Comparison of ENCODE assay signal across 8 cellular contexts in genomic region chr14:73754911-73755360, GRCh38. TPM values are rescaled to one million over a fixed set of nuclear protein-coding genes. Genes with fewer than 3 reads are reported as not detected.
DNase-seq lines count a peak whose midpoint lies in the region; ATAC-seq and TF ChIP-seq lines count a peak whose summit lies in the region.

No MANE protein-coding gene starts in this region.

- H3K4me3 ChIP-seq in HEK293 (ENCODE audit: low read depth, low read length) = no peak overlapping the region
- no peak overlapping the region for H3K4me3 ChIP-seq in hepatocyte

- WGBS in hepatocyte (ENCODE audit: low lambda C conversion rate, missing lambda C conversion rate) = 32% methylated on average over 8 of the region's 8 CpGs

- no peaks in the 10 kb centered on the region for H3K9me3 Mint-ChIP-seq in activated naive CD8-positive, alpha-beta T cell treated with anti-CD3 and anti-CD28 coated beads for 36 hours
- no peaks in the 10 kb centered on the region for H3K9me3 Mint-ChIP-seq in stimulated activated effector memory CD8-positive, alpha-beta T cell treated with anti-CD3 and anti-CD28 coated beads, Interleukin-12 subunit alpha, Interleukin-12 subunit beta, amount 100 ng/mL, for 72 hours

- peaks cover 93% of the 10 kb centered on the region for H4K20me1 ChIP-seq in hepatocyte (ENCODE audit: insufficient read depth, poor library complexity, severe bottlenecking)

- TF ChIP-seq CTCF in HEK293 (tag by site-specific recombination; IDR thresholded peaks at IDR 0.05) (no peak), hepatocyte (IDR thresholded peaks at IDR 0.05; ENCODE audit: poor library complexity) (no peak)

- H3K79me2 ChIP-seq in hepatocyte = peaks cover 92% of the 10 kb centered on the region

- no peaks in the 10 kb centered on the region for H3K9me3 ChIP-seq in HEK293 (ENCODE audit: control insufficient read depth, insufficient read depth, low read depth, low read length)
- H3K9me3 ChIP-seq in hepatocyte (ENCODE audit: low read depth) = no peaks in the 10 kb centered on the region

- H3K36me3 ChIP-seq in HEK293 (ENCODE audit: control insufficient read depth in 2 of 2, insufficient read depth in 1 of 2, low read length in 2 of 2) (peaks cover 0 to 3% of the 10 kb centered on the region in 2 experiments; a peak in 1 of 3 replicates), hepatocyte (replicated peaks; ENCODE audit: insufficient read depth, low read depth) (no peaks in the 10 kb centered on the region)

- no peak for DNase-seq in activated naive CD8-positive, alpha-beta T cell treated with anti-CD3 and anti-CD28 coated beads for 36 hours
- DNase-seq in hepatocyte (ENCODE audit: low spot score) = peak; percentile 65
- no peak for DNase-seq in stimulated activated effector memory CD8-positive, alpha-beta T cell treated with anti-CD3 and anti-CD28 coated beads, Interleukin-12 subunit alpha, Interleukin-12 subunit beta, amount 100 ng/mL, for 72 hours (ENCODE audit: low spot score in 2 of 2)
- DNase-seq in SIG-M5 treated with dmso at 0.1 percent for 504 hours (lab: John Stamatoyannopoulos, UW; ENCODE audit: unreplicated experiment) = no peak

- H3K9me2 ChIP-seq in hepatocyte (replicated peaks; ENCODE audit: insufficient read depth) = no peaks in the 10 kb centered on the region

- peaks cover 18% of the 10 kb centered on the region for H3K4me1 ChIP-seq in HEK293 (ENCODE audit: control insufficient read depth, insufficient read depth, low read length)
- peaks cover 68% of the 10 kb centered on the region for H3K4me1 ChIP-seq in hepatocyte (ENCODE audit: insufficient read depth)

- POLR2A ChIA-PET in HEK293 (lab: Yijun Ruan, JAX) = no interaction called here

- ATAC-seq in stimulated activated effector memory CD8-positive, alpha-beta T cell treated with anti-CD3 and anti-CD28 coated beads, Interleukin-12 subunit alpha, Interleukin-12 subunit beta, amount 100 ng/mL, for 72 hours = no peak
- no peak for ATAC-seq in HG03521 (IDR thresholded peaks at IDR 0.05; ENCODE audit: unreplicated experiment)
- no peak for ATAC-seq in GM18505 (IDR thresholded peaks at IDR 0.05; ENCODE audit: unreplicated experiment)
- ATAC-seq in HG03442 (IDR thresholded peaks at IDR 0.05; ENCODE audit: unreplicated experiment) = no peak

- peak overlapping the region; percentile 14; the same call in 1 of the 2 replicates for H3K27ac ChIP-seq in HEK293 (ENCODE audit: extremely low read depth, low read depth, low read length)
- peak overlapping the region; percentile 89 for H3K27ac ChIP-seq in hepatocyte

- no peaks in the 10 kb centered on the region for H3K27me3 Mint-ChIP-seq in activated naive CD8-positive, alpha-beta T cell treated with anti-CD3 and anti-CD28 coated beads for 36 hours

- peaks cover 47% of the 10 kb centered on the region for H3K36me3 Mint-ChIP-seq in activated naive CD8-positive, alpha-beta T cell treated with anti-CD3 and anti-CD28 coated beads for 36 hours
- peaks cover 72% of the 10 kb centered on the region for H3K36me3 Mint-ChIP-seq in stimulated activated effector memory CD8-positive, alpha-beta T cell treated with anti-CD3 and anti-CD28 coated beads, Interleukin-12 subunit alpha, Interleukin-12 subunit beta, amount 100 ng/mL, for 72 hours

- TF ChIP-seq POLR2A in GM18505 (IDR thresholded peaks at IDR 0.05; ENCODE audit: borderline replicate concordance, extremely low read depth, insufficient read depth, insufficient read length) = no peak

- peak overlapping the region; percentile 71 for H3K4me2 ChIP-seq in hepatocyte

- H2AFZ ChIP-seq in hepatocyte = no peak overlapping the region

- peak overlapping the region; percentile 97 for H3K27ac Mint-ChIP-seq in activated naive CD8-positive, alpha-beta T cell treated with anti-CD3 and anti-CD28 coated beads for 36 hours
- peak overlapping the region; percentile 91 for H3K27ac Mint-ChIP-seq in stimulated activated effector memory CD8-positive, alpha-beta T cell treated with anti-CD3 and anti-CD28 coated beads, Interleukin-12 subunit alpha, Interleukin-12 subunit beta, amount 100 ng/mL, for 72 hours

- peaks cover 81% of the 10 kb centered on the region for H3K4me1 Mint-ChIP-seq in activated naive CD8-positive, alpha-beta T cell treated with anti-CD3 and anti-CD28 coated beads for 36 hours
- H3K4me1 Mint-ChIP-seq in stimulated activated effector memory CD8-positive, alpha-beta T cell treated with anti-CD3 and anti-CD28 coated beads, Interleukin-12 subunit alpha, Interleukin-12 subunit beta, amount 100 ng/mL, for 72 hours = peaks cover 88% of the 10 kb centered on the region

- CTCF ChIA-PET in HEK293 (lab: Yijun Ruan, JAX) = interaction anchor here (0.8 to 1.7 kb wide), 3 partner anchors 9 to 26 kb away, joined by 3 to 11 read pairs (median 3); no protein-coding TSS in a partner anchor

- no peaks in the 10 kb centered on the region for H3K27me3 ChIP-seq in hepatocyte

- H3K4me3 Mint-ChIP-seq in activated naive CD8-positive, alpha-beta T cell treated with anti-CD3 and anti-CD28 coated beads for 36 hours = peak overlapping the region; percentile 93
- H3K4me3 Mint-ChIP-seq in stimulated activated effector memory CD8-positive, alpha-beta T cell treated with anti-CD3 and anti-CD28 coated beads, Interleukin-12 subunit alpha, Interleukin-12 subunit beta, amount 100 ng/mL, for 72 hours = peak overlapping the region; percentile 83

TF ChIP-seq in HEK293, 187 proteins besides CTCF, POLR2A, EP300 and RAD21:
- peak; percentile 59; the same call in 1 of the 2 replicates for TF ChIP-seq PRDM1 (tag by site-specific recombination; IDR thresholded peaks at IDR 0.05)
- no peak for TF ChIP-seq ZNF571 (tag by site-specific recombination; IDR thresholded peaks at IDR 0.05)
- TF ChIP-seq ZNF341 (tag by site-specific recombination; IDR thresholded peaks at IDR 0.05; ENCODE audit: low read depth) = peak; percentile 55

RNA-seq across cellular contexts. Expression of gene PNMA1, which starts 40.8 kb away (rescaled TPM):
- 10 to 100 TPM; 26.6 to 28.3 TPM for total RNA-seq in activated naive CD8-positive, alpha-beta T cell treated with anti-CD3 and anti-CD28 coated beads for 36 hours
- total RNA-seq in hepatocyte = 23.0 and 27.3 TPM in 2 replicates
- 41.2 and 45.7 TPM in 2 replicates for polyA plus RNA-seq in hepatocyte
